ENCODE assay signal across 9 cellular contexts in genomic region chr1:71046891-71047634, GRCh38. TPM values are rescaled to one million over a fixed set of nuclear protein-coding genes. Genes with fewer than 3 reads are reported as not detected.
A peak's percentile ranks its signal among the peaks of the same experiment; 100 is the strongest.
DNase-seq lines count a peak whose midpoint lies in the region; ATAC-seq, FAIRE-seq and TF ChIP-seq lines count a peak whose summit lies in the region.
"Had no signal": no experiment of that assay in that cellular context is flagged by ENCODE, and none has a peak within 500 bp of the region (broad histone marks: within the 10 kb centered on the region; RNA-seq: fewer than 3 reads in every experiment).

No MANE protein-coding gene starts in this region.

- H3K27me3 ChIP-seq in brain microvascular endothelial cell (replicated peaks): peaks cover 40% of the 10 kb centered on the region

- peak overlapping the region; percentile 78 to 84 (median 82) for H3K4me3 Mint-ChIP-seq in IgD-negative memory B cell

- FAIRE-seq in kidney (lab: Jason Lieb, UNC) (no peak), urothelium cell line (lab: Jason Lieb, UNC) (no peak)

- intact Hi-C loops in kidney (cut with DNase I): loop anchor here (5.0 to 10.0 kb wide), 2 partner anchors 362 to 515 kb away; no protein-coding TSS in a partner anchor

- H3K9me3 Mint-ChIP-seq in IgD-negative memory B cell: no peaks in the 10 kb centered on the region

- H3K4me1 Mint-ChIP-seq in IgD-negative memory B cell: peaks cover 5 to 13% (median 6%) of the 10 kb centered on the region in 3 donors

- peak overlapping the region; percentile 77 to 88 for H3K9ac ChIP-seq in kidney (ENCODE audit: low read length in 2 of 2)

- DNase-seq in NCI-H510A (lab: John Stamatoyannopoulos, UW): peak; percentile 27
- DNase-seq in NCI-H510A treated with DMSO at 0.1 percent for 48 hours (lab: John Stamatoyannopoulos, UW): no peak
- DNase-seq in brain microvascular endothelial cell: no peak
- peak; percentile 77 for DNase-seq in kidney
- DNase-seq in stimulated activated naive CD8-positive, alpha-beta T cell treated with anti-CD3 and anti-CD28 coated beads, Interleukin-15, Interleukin-2, amounts not matched to agents 100 U/mL and 50 U/mL, for 24 hours: peak; percentile 13
- DNase-seq in urothelium cell line (ENCODE audit: low spot score): no peak
- DNase-seq: DND-41 had no signal

- H3K4me1 ChIP-seq in kidney (ENCODE audit: control insufficient read depth in 1 of 2, insufficient read depth in 1 of 2, low read depth in 1 of 2, low read length in 2 of 2): peaks cover 0 to 9% of the 10 kb centered on the region in 2 donors

- ATAC-seq in stimulated activated naive CD8-positive, alpha-beta T cell treated with anti-CD3 and anti-CD28 coated beads, Interleukin-15, Interleukin-2, amounts not matched to agents 100 U/mL and 50 U/mL, for 24 hours: peak; percentile 33
- ATAC-seq in GM21367 (IDR thresholded peaks at IDR 0.05; ENCODE audit: unreplicated experiment): no peak

- H3K36me3 ChIP-seq in brain microvascular endothelial cell (replicated peaks): no peaks in the 10 kb centered on the region
- H3K36me3 ChIP-seq in kidney (ENCODE audit: control insufficient read depth in 1 of 2, insufficient read depth in 2 of 2, low read length in 2 of 2): no peaks in the 10 kb centered on the region

- no peak overlapping the region for H3K27ac ChIP-seq in brain microvascular endothelial cell
- H3K27ac ChIP-seq in kidney (ENCODE audit: low read depth in 2 of 2, low read length in 2 of 2): peak overlapping the region; percentile 84 to 91

- H3K36me3 Mint-ChIP-seq in IgD-negative memory B cell: no peaks in the 10 kb centered on the region

- peak overlapping the region; percentile 47 for H3K4me3 ChIP-seq in brain microvascular endothelial cell (ENCODE audit: low read depth, low read length)
- peak overlapping the region; percentile 76 to 91 for H3K4me3 ChIP-seq in kidney (ENCODE audit: low read length in 2 of 2)

- TF ChIP-seq CTCF in brain microvascular endothelial cell (IDR thresholded peaks at IDR 0.05; ENCODE audit: low read depth, low read length, missing control alignments): no peak
- TF ChIP-seq CTCF in kidney (IDR thresholded peaks at IDR 0.05; ENCODE audit: borderline replicate concordance, extremely low read depth, insufficient read depth): no peak

- H3K27ac Mint-ChIP-seq in IgD-negative memory B cell: no peak overlapping the region

- peaks cover 35% of the 10 kb centered on the region for H3K27me3 Mint-ChIP-seq in IgD-negative memory B cell

- no peaks in the 10 kb centered on the region for H3K9me3 ChIP-seq in kidney (ENCODE audit: control insufficient read depth in 1 of 2, low read length in 2 of 2)

- in situ Hi-C loops in brain microvascular endothelial cell (cut with HindIII; ENCODE audit: low pct_ligation_motif_present, low sequenced_read_pairs): no loop called here

RNA-seq across cellular contexts. Expression of gene PTGER3, which starts 0.6 kb away (rescaled TPM):
- not detected for polyA plus RNA-seq in IgD-negative memory B cell
- 9.0 TPM for total RNA-seq in kidney
- polyA plus RNA-seq in kidney (ENCODE audit: insufficient read depth, low read depth, low replicate concordance): 102 TPM

RNA-seq across cellular contexts. Expression of gene ZRANB2, which starts 33.8 kb away (rescaled TPM):
- 53.3 TPM for polyA plus RNA-seq in IgD-negative memory B cell
- total RNA-seq in kidney: 78.8 TPM
- polyA plus RNA-seq in kidney (ENCODE audit: insufficient read depth, low read depth, low replicate concordance): 37.7 TPM

Comparison
In these comparisons a context has a peak if more than half of its experiments do, and no peak if none do; other contexts are left out.
1. DNase-seq: peak in NCI-H510A (single experiment), kidney (single experiment) and stimulated activated naive CD8-positive, alpha-beta T cell treated with anti-CD3 and anti-CD28 coated beads, Interleukin-15, Interleukin-2, amounts not matched to agents 100 U/mL and 50 U/mL, for 24 hours (single experiment); none in NCI-H510A treated with DMSO at 0.1 percent for 48 hours (single experiment), brain microvascular endothelial cell (single experiment) and urothelium cell line (single experiment).
2. RNA of gene PTGER3, which starts 0.6 kb away (polyA plus RNA-seq): 102 TPM in kidney (single experiment); not detected in IgD-negative memory B cell (single experiment); every median in the first group is over 100 times any median in the second.